Comparison of ENCODE assay signal across 1 cellular context in the genomic region with DNA sequence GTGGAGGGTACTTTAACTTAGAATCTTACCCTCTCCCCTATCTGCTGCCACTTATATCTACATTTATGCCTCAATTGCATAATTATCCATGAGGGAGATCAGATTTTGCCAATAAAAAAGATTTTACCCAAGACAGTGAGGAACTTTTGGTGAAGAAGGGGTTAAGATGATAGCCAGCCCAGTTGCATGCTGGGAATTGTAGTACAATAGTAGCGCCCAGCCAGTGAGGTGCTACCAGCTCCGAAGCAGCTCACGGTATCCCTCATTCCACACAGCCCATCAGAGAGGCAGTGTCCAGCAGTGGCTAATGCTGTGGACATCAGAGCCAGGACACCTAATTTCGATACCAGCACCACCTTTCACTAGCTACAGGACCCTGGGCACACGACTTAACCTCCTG.
A peak's percentile ranks its signal among the peaks of the same experiment; 100 is the strongest.
TF ChIP-seq lines count a peak whose summit lies in the region.

No MANE protein-coding gene starts in this region.

TF ChIP-seq in HEK293, 187 proteins besides CTCF, POLR2A, EP300 and RAD21 (continued from another document):
- TF ChIP-seq, protein P1, sequence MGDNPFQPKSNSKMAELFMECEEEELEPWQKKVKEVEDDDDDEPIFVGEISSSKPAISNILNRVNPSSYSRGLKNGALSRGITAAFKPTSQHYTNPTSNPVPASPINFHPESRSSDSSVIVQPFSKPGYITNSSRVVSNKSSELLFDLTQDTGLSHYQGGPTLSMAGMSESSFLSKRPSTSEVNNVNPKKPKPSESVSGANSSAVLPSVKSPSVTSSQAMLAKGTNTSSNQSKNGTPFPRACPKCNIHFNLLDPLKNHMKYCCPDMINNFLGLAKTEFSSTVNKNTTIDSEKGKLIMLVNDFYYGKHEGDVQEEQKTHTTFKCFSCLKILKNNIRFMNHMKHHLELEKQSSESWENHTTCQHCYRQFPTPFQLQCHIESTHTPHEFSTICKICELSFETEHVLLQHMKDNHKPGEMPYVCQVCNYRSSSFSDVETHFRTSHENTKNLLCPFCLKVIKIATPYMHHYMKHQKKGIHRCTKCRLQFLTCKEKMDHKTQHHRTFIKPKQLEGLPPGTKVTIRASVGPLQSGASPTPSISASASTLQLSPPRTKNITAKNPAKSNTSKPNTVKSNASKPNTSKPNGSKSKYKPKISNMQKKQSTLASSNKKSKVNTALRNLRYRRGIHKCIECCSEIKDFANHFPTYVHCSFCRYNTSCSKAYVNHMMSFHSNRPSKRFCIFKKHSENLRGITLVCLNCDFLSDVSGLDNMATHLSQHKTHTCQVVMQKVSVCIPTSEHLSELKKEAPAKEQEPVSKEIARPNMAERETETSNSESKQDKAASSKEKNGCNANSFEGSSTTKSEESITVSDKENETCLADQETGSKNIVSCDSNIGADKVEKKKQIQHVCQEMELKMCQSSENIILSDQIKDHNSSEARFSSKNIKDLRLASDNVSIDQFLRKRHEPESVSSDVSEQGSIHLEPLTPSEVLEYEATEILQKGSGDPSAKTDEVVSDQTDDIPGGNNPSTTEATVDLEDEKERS (tag by site-specific recombination; IDR thresholded peaks at IDR 0.05): no peak
- TF ChIP-seq SP2 (tag by site-specific recombination; IDR thresholded peaks at IDR 0.05) (no peak), ZNF140 (tag by site-specific recombination; IDR thresholded peaks at IDR 0.05) (no peak), TCF7L2 (IDR thresholded peaks at IDR 0.05; ENCODE audit: borderline replicate concordance, low read depth, low read length) (no peak), ZNF404 (tag by site-specific recombination; IDR thresholded peaks at IDR 0.05) (no peak), ZNF335 (tag by site-specific recombination; conservative IDR thresholded peaks at IDR 0.05) (peak; percentile 59), ZNF561 (tag by site-specific recombination; IDR thresholded peaks at IDR 0.05; ENCODE audit: borderline replicate concordance) (no peak), KLF9 (tag by site-specific recombination; IDR thresholded peaks at IDR 0.05; ENCODE audit: low read depth) (no peak), KLF7 (tag by site-specific recombination; IDR thresholded peaks at IDR 0.05; ENCODE audit: borderline replicate concordance) (no peak), ZNF521 (tag by site-specific recombination; IDR thresholded peaks at IDR 0.05) (no peak), ZNF10 (tag by site-specific recombination; IDR thresholded peaks at IDR 0.05) (no peak), ZNF677 (tag by site-specific recombination; IDR thresholded peaks at IDR 0.05) (no peak), ZNF76 (tag by site-specific recombination; IDR thresholded peaks at IDR 0.05; ENCODE audit: borderline replicate concordance, low read depth) (peak; percentile 72; the same call in 1 of the 2 replicates)
- TF ChIP-seq, protein P2, sequence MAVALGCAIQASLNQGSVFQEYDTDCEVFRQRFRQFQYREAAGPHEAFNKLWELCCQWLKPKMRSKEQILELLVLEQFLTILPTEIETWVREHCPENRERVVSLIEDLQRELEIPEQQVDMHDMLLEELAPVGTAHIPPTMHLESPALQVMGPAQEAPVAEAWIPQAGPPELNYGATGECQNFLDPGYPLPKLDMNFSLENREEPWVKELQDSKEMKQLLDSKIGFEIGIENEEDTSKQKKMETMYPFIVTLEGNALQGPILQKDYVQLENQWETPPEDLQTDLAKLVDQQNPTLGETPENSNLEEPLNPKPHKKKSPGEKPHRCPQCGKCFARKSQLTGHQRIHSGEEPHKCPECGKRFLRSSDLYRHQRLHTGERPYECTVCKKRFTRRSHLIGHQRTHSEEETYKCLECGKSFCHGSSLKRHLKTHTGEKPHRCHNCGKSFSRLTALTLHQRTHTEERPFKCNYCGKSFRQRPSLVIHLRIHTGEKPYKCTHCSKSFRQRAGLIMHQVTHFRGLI (tag by site-specific recombination; IDR thresholded peaks at IDR 0.05): peak; percentile 59; the same call in 1 of the 2 replicates
- TF ChIP-seq, protein P3, sequence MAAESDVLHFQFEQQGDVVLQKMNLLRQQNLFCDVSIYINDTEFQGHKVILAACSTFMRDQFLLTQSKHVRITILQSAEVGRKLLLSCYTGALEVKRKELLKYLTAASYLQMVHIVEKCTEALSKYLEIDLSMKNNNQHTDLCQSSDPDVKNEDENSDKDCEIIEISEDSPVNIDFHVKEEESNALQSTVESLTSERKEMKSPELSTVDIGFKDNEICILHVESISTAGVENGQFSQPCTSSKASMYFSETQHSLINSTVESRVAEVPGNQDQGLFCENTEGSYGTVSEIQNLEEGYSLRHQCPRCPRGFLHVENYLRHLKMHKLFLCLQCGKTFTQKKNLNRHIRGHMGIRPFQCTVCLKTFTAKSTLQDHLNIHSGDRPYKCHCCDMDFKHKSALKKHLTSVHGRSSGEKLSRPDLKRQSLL (tag by site-specific recombination; IDR thresholded peaks at IDR 0.05): no peak
- TF ChIP-seq, protein P4, sequence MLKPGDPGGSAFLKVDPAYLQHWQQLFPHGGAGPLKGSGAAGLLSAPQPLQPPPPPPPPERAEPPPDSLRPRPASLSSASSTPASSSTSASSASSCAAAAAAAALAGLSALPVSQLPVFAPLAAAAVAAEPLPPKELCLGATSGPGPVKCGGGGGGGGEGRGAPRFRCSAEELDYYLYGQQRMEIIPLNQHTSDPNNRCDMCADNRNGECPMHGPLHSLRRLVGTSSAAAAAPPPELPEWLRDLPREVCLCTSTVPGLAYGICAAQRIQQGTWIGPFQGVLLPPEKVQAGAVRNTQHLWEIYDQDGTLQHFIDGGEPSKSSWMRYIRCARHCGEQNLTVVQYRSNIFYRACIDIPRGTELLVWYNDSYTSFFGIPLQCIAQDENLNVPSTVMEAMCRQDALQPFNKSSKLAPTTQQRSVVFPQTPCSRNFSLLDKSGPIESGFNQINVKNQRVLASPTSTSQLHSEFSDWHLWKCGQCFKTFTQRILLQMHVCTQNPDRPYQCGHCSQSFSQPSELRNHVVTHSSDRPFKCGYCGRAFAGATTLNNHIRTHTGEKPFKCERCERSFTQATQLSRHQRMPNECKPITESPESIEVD (tag by site-specific recombination; IDR thresholded peaks at IDR 0.05): no peak
- TF ChIP-seq, protein P5, sequence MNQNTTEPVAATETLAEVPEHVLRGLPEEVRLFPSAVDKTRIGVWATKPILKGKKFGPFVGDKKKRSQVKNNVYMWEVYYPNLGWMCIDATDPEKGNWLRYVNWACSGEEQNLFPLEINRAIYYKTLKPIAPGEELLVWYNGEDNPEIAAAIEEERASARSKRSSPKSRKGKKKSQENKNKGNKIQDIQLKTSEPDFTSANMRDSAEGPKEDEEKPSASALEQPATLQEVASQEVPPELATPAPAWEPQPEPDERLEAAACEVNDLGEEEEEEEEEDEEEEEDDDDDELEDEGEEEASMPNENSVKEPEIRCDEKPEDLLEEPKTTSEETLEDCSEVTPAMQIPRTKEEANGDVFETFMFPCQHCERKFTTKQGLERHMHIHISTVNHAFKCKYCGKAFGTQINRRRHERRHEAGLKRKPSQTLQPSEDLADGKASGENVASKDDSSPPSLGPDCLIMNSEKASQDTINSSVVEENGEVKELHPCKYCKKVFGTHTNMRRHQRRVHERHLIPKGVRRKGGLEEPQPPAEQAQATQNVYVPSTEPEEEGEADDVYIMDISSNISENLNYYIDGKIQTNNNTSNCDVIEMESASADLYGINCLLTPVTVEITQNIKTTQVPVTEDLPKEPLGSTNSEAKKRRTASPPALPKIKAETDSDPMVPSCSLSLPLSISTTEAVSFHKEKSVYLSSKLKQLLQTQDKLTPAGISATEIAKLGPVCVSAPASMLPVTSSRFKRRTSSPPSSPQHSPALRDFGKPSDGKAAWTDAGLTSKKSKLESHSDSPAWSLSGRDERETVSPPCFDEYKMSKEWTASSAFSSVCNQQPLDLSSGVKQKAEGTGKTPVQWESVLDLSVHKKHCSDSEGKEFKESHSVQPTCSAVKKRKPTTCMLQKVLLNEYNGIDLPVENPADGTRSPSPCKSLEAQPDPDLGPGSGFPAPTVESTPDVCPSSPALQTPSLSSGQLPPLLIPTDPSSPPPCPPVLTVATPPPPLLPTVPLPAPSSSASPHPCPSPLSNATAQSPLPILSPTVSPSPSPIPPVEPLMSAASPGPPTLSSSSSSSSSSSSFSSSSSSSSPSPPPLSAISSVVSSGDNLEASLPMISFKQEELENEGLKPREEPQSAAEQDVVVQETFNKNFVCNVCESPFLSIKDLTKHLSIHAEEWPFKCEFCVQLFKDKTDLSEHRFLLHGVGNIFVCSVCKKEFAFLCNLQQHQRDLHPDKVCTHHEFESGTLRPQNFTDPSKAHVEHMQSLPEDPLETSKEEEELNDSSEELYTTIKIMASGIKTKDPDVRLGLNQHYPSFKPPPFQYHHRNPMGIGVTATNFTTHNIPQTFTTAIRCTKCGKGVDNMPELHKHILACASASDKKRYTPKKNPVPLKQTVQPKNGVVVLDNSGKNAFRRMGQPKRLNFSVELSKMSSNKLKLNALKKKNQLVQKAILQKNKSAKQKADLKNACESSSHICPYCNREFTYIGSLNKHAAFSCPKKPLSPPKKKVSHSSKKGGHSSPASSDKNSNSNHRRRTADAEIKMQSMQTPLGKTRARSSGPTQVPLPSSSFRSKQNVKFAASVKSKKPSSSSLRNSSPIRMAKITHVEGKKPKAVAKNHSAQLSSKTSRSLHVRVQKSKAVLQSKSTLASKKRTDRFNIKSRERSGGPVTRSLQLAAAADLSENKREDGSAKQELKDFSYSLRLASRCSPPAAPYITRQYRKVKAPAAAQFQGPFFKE (tag by site-specific recombination; IDR thresholded peaks at IDR 0.05; ENCODE audit: borderline replicate concordance): no peak
TF ChIP-seq in HEK293: peak in this region for 6.
